8 cellular contexts compared by ENCODE assay signal in the genomic region with DNA sequence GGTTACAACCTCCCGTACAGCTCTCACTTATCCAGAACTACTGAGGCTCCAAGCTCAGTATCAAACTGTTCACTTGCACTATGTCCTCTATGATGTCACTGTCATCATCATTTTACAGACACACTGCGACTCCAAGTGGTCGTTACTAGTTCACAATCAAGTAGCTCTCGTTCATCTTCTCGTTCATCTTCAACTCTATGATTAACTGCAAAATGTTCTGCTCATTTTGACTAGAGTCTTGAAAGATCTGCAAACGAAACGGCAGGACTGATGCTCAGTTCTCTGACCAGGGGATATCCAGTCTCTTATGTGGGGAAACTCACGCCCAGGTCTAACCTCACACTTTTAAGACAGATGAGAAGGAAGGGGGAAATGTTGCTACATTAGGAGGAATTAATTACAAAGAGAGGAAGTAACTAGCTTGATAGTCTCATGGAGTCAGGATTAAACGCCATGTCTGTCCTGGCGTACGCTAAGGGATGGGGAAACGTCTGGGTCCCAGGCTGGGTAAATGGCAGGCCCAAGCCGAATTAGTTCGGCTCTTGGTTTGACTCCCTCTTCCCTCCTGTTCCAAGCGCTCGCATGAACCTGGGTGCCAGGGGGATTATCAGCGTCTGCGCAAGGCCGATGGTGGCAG. TPM values are rescaled to one million over a fixed set of nuclear protein-coding genes. Genes with fewer than 3 reads are reported as not detected.
A peak's percentile ranks its signal among the peaks of the same experiment; 100 is the strongest.
DNase-seq lines count a peak whose midpoint lies in the region; ATAC-seq, FAIRE-seq and TF ChIP-seq lines count a peak whose summit lies in the region.

No MANE protein-coding gene starts in this region.

- H3K9ac ChIP-seq in neural progenitor cell, result peak overlapping the region; percentile 16

- TF ChIP-seq CTCF in AG09309 (IDR thresholded peaks at IDR 0.05; ENCODE audit: control insufficient read depth, insufficient read depth, low read depth, low read length, missing control alignments), result no peak
- TF ChIP-seq CTCF in esophagus squamous epithelium (IDR thresholded peaks at IDR 0.05), result no peak
- TF ChIP-seq CTCF in neural progenitor cell (IDR thresholded peaks at IDR 0.05), result no peak

- H4K20me1 ChIP-seq in neural progenitor cell (ENCODE audit: low read depth), result no peaks in the 10 kb centered on the region

- H3K4me2 ChIP-seq in neural progenitor cell, result peak overlapping the region; percentile 87

- TF ChIP-seq POLR2A in esophagus squamous epithelium (IDR thresholded peaks at IDR 0.05), result no peak

- DNase-seq in AG09309 (ENCODE audit: low read depth) (no peak), HT-29 (ENCODE audit: low spot score) (peak; percentile 22), T-helper 17 cell (peak in 1 of 3 donors; percentile 23), esophagus squamous epithelium (lab: John Stamatoyannopoulos, UW) (no peak), neural progenitor cell (ENCODE audit: low spot score) (peak; percentile 11), D341Med (ENCODE audit: low spot score) (no peak), epidermal melanocyte (ENCODE audit: insufficient read length, low spot score) (no peak), GM19239 (ENCODE audit: insufficient read length, low spot score) (no peak)

- peaks cover 4 to 47% (median 19%) of the 10 kb centered on the region in 3 donors for H3K4me1 ChIP-seq in esophagus squamous epithelium
- peaks cover 7% of the 10 kb centered on the region for H3K4me1 ChIP-seq in neural progenitor cell

- H3K27me3 Mint-ChIP-seq in T-helper 17 cell, result no peaks in the 10 kb centered on the region
- peaks cover 4% of the 10 kb centered on the region for H3K27me3 Mint-ChIP-seq in neural progenitor cell (ENCODE audit: insufficient read depth, low read depth)

- no peak for FAIRE-seq in GM19239 (lab: Jason Lieb, UNC)

- H3K27ac ChIP-seq in esophagus squamous epithelium (peak overlapping the region; percentile 84 to 97 (median 94)), neural progenitor cell (no peak overlapping the region)

- H3K4me3 ChIP-seq in AG09309 (ENCODE audit: control insufficient read depth, low read depth, low read length) (peak overlapping the region; percentile 95), esophagus squamous epithelium (peak overlapping the region; percentile 61 to 77 (median 66)), neural progenitor cell (peak overlapping the region; percentile 70)

- peaks cover 0 to 27% (median 0%) of the 10 kb centered on the region in 3 donors for H3K36me3 ChIP-seq in esophagus squamous epithelium
- no peaks in the 10 kb centered on the region for H3K36me3 ChIP-seq in neural progenitor cell

- peaks cover 31% of the 10 kb centered on the region for H3K4me1 Mint-ChIP-seq in T-helper 17 cell
- H3K4me1 Mint-ChIP-seq in neural progenitor cell, result peaks cover 27% of the 10 kb centered on the region

- H3K27ac Mint-ChIP-seq in T-helper 17 cell (peak overlapping the region; percentile 98), neural progenitor cell (peak overlapping the region; percentile 99)

- H3K36me3 Mint-ChIP-seq in T-helper 17 cell (ENCODE audit: low read depth) (peaks cover 6% of the 10 kb centered on the region), neural progenitor cell (peaks cover 4% of the 10 kb centered on the region)

- H3F3A ChIP-seq in neural progenitor cell (ENCODE audit: low read depth), result peaks cover 29% of the 10 kb centered on the region

- peak overlapping the region; percentile 94 for H3K4me3 Mint-ChIP-seq in T-helper 17 cell
- H3K4me3 Mint-ChIP-seq in neural progenitor cell, result peak overlapping the region; percentile 98

- no peaks in the 10 kb centered on the region for H3K9me3 ChIP-seq in T-helper 17 cell (ENCODE audit: control insufficient read depth, low read length, poor library complexity, severe bottlenecking)
- no peaks in the 10 kb centered on the region for H3K9me3 ChIP-seq in esophagus squamous epithelium
- no peaks in the 10 kb centered on the region for H3K9me3 ChIP-seq in neural progenitor cell (ENCODE audit: low read depth)

- no peaks in the 10 kb centered on the region for H3K9me3 Mint-ChIP-seq in neural progenitor cell

- ATAC-seq in T-helper 17 cell, result no peak

- intact Hi-C loops in esophagus squamous epithelium (cut with DNase I), result no loop called here

- no peaks in the 10 kb centered on the region for H3K27me3 ChIP-seq in esophagus squamous epithelium
- no peaks in the 10 kb centered on the region for H3K27me3 ChIP-seq in neural progenitor cell

- H2AFZ ChIP-seq in neural progenitor cell (replicated peaks), result peak overlapping the region; percentile 95

- 26 to 32% methylated on average over 16 to 19 of the region's 19 CpGs for WGBS in esophagus squamous epithelium, 2 donors

- peaks cover 9% of the 10 kb centered on the region for H3K79me2 ChIP-seq in neural progenitor cell (ENCODE audit: low read depth)

RNA-seq across cellular contexts. Expression of gene CHCHD5, which starts 0.8 kb away (rescaled TPM):
- 24.7 and 36.1 TPM in 2 replicates for total RNA-seq in HT-29 (2014; rRNA removed; shearing (Covaris generic))
- total RNA-seq in T-helper 17 cell (10 to 100 TPM; 16.6 to 18.4 TPM), esophagus squamous epithelium (10 to 100 TPM; 16.6 to 31.2 (median 18.4) TPM), neural progenitor cell (ENCODE audit: low replicate concordance) (12.9 and 17.5 TPM in 2 replicates)

RNA-seq across cellular contexts. Expression of gene POLR1B, which starts 41.4 kb away (rescaled TPM):
- 33.0 and 33.5 TPM in 2 replicates for total RNA-seq in HT-29 (2014; rRNA removed; shearing (Covaris generic))
- total RNA-seq in T-helper 17 cell (10 to 100 TPM; 15.2 to 23.5 TPM), esophagus squamous epithelium (10 to 100 TPM; 16.7 to 31.3 (median 21.1) TPM), neural progenitor cell (ENCODE audit: low replicate concordance) (20.1 and 20.5 TPM in 2 replicates)

Comparison
In these comparisons a context has a peak if more than half of its experiments do, and no peak if none do; other contexts are left out.
1. DNase-seq: peak in HT-29 (single experiment) and neural progenitor cell (single experiment); none in AG09309 (single experiment), esophagus squamous epithelium (single experiment), D341Med (single experiment), epidermal melanocyte (single experiment) and GM19239 (single experiment).
2. Peak in every context shown above with its lines, with median percentiles within 50 percentile points of each other: H3K4me3 ChIP-seq.